Comparison of ENCODE assay signal across 31 cellular contexts in the genomic region with DNA sequence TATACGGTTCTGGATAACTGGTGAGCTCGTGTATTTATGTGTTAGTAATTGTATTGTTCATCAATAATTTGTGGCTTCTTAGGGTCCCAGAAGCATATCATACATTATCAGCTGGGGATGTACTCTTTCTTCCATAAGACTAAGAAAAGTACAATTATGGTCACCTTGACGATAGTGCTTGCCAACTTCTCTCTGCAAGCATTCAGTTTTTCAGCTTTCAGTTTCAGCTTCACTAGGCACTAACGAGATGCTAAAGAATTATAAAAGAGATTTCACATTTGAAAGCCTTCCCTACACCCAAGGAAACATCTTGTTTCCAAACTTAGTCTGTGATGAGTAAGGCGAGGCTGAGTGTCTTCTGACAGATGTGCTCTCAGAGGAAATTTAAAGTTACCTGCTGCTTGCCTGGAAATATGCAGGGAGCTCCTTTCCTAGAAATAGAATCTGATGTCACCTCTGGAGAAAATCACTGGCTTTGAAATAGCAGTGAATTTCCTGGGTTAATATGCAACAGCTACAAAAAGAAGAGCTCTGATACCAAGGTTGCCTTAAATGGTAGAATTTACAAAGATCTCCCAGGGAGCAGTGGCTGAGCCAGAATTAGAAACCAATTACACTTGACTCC.
"Had no signal": no experiment of that assay in that cellular context is flagged by ENCODE, and none has a peak within 500 bp of the region (broad histone marks: within the 10 kb centered on the region; RNA-seq: fewer than 3 reads in every experiment).

No MANE protein-coding gene starts in this region.

- H3K4me3 Mint-ChIP-seq: activated CD4-positive, alpha-beta memory T cell treated with anti-CD3 and anti-CD28 coated beads, Interleukin-2, amount 10 ng/mL, durations not matched to agents 7 days and 5 days; activated CD8-positive, alpha-beta memory T cell treated with anti-CD3 and anti-CD28 coated beads, Interleukin-2, amount 10 ng/mL, durations not matched to agents 7 days and 5 days; activated naive CD4-positive, alpha-beta T cell treated with anti-CD3 and anti-CD28 coated beads, Interleukin-2, amount 10 ng/mL, durations not matched to agents 7 days and 5 days; activated naive CD8-positive, alpha-beta T cell; activated naive CD8-positive, alpha-beta T cell treated with anti-CD3 and anti-CD28 coated beads, Interleukin-2, amount 50 U/mL, for 24 hours had no signal

- DNase-seq: activated CD4-positive, alpha-beta memory T cell treated with anti-CD3 and anti-CD28 coated beads, Interleukin-2, amount 10 ng/mL, durations not matched to agents 7 days and 5 days; activated CD4-positive, alpha-beta T cell treated with anti-CD3 and anti-CD28 coated beads for 1 hour; activated CD4-positive, alpha-beta T cell treated with anti-CD3 and anti-CD28 coated beads for 48 hours; activated CD4-positive, CD25-positive, alpha-beta regulatory T cell; activated CD8-positive, alpha-beta memory T cell treated with anti-CD3 and anti-CD28 coated beads for 24 hours; activated CD8-positive, alpha-beta memory T cell treated with anti-CD3 and anti-CD28 coated beads, Interleukin-2, amount 10 ng/mL, durations not matched to agents 7 days and 5 days; activated CD8-positive, alpha-beta memory T cell treated with anti-CD3 and anti-CD28 coated beads, Interleukin-2, amount 50 U/mL, for 48 hours; activated effector memory CD4-positive, alpha-beta T cell treated with Interleukin-2 at 50 U/mL for 16 hours; activated naive CD4-positive, alpha-beta T cell treated with anti-CD3 and anti-CD28 coated beads, Interleukin-2, amount 10 ng/mL, durations not matched to agents 7 days and 5 days; activated naive CD8-positive, alpha-beta T cell treated with anti-CD3 and anti-CD28 coated beads, Interleukin-2, amount 50 U/mL, for 24 hours; activated T-cell treated with anti-CD3 and anti-CD28 coated beads, Interleukin-2, amount 50 U/mL, for 48 hours; brain microvascular endothelial cell; central memory CD4-positive, alpha-beta T cell; NCI-H1048; NCI-H1105 treated with DMSO at 0.1 percent for 48 hours; NCI-H1436; NCI-H1694 treated with DMSO at 0.1 percent for 48 hours; NCI-H2029; NCI-H2107; NCI-H2171; NCI-H510A; NCI-H526; NCI-H748 treated with DMSO at 0.1 percent for 48 hours; OCI-M1; Right ventricle myocardium superior; SJCRH30; T1000; WERI-Rb-1 had no signal

- ATAC-seq: activated CD8-positive, alpha-beta memory T cell treated with anti-CD3 and anti-CD28 coated beads, Interleukin-2, amount 10 ng/mL, durations not matched to agents 7 days and 5 days; activated naive CD8-positive, alpha-beta T cell treated with anti-CD3 and anti-CD28 coated beads, Interleukin-2, amount 50 U/mL, for 24 hours; K562 had no signal

- H3K4me1 Mint-ChIP-seq: activated CD4-positive, alpha-beta memory T cell treated with anti-CD3 and anti-CD28 coated beads, Interleukin-2, amount 10 ng/mL, durations not matched to agents 7 days and 5 days; activated CD8-positive, alpha-beta memory T cell treated with anti-CD3 and anti-CD28 coated beads, Interleukin-2, amount 10 ng/mL, durations not matched to agents 7 days and 5 days; activated naive CD4-positive, alpha-beta T cell treated with anti-CD3 and anti-CD28 coated beads, Interleukin-2, amount 10 ng/mL, durations not matched to agents 7 days and 5 days; activated naive CD8-positive, alpha-beta T cell treated with anti-CD3 and anti-CD28 coated beads, Interleukin-2, amount 50 U/mL, for 24 hours had no signal

- H3K4me1 ChIP-seq: SJCRH30 had no signal

- H3K36me3 Mint-ChIP-seq: activated CD8-positive, alpha-beta memory T cell treated with anti-CD3 and anti-CD28 coated beads, Interleukin-2, amount 10 ng/mL, durations not matched to agents 7 days and 5 days; activated naive CD4-positive, alpha-beta T cell treated with anti-CD3 and anti-CD28 coated beads, Interleukin-2, amount 10 ng/mL, durations not matched to agents 7 days and 5 days; activated naive CD8-positive, alpha-beta T cell had no signal

- H3K27me3 Mint-ChIP-seq: activated CD4-positive, alpha-beta memory T cell treated with anti-CD3 and anti-CD28 coated beads, Interleukin-2, amount 10 ng/mL, durations not matched to agents 7 days and 5 days; activated CD8-positive, alpha-beta memory T cell treated with anti-CD3 and anti-CD28 coated beads, Interleukin-2, amount 10 ng/mL, durations not matched to agents 7 days and 5 days; activated naive CD4-positive, alpha-beta T cell treated with anti-CD3 and anti-CD28 coated beads, Interleukin-2, amount 10 ng/mL, durations not matched to agents 7 days and 5 days; activated naive CD8-positive, alpha-beta T cell; activated naive CD8-positive, alpha-beta T cell treated with anti-CD3 and anti-CD28 coated beads, Interleukin-2, amount 50 U/mL, for 24 hours had no signal

- H3K9me3 Mint-ChIP-seq: activated CD4-positive, alpha-beta memory T cell treated with anti-CD3 and anti-CD28 coated beads, Interleukin-2, amount 10 ng/mL, durations not matched to agents 7 days and 5 days; activated naive CD4-positive, alpha-beta T cell treated with anti-CD3 and anti-CD28 coated beads, Interleukin-2, amount 10 ng/mL, durations not matched to agents 7 days and 5 days; activated naive CD8-positive, alpha-beta T cell treated with anti-CD3 and anti-CD28 coated beads, Interleukin-2, amount 50 U/mL, for 24 hours had no signal

- H3K36me3 ChIP-seq: brain microvascular endothelial cell, SJCRH30, WERI-Rb-1 had no signal

- H3K27ac ChIP-seq: brain microvascular endothelial cell, SJCRH30, SK-N-MC, WERI-Rb-1 had no signal

- H3K4me3 ChIP-seq: K562, SJCRH30, SK-N-MC had no signal

- H3K9me3 ChIP-seq: SJCRH30 had no signal

- H3K27me3 ChIP-seq: brain microvascular endothelial cell, SJCRH30 had no signal

- H3K27ac Mint-ChIP-seq: activated CD4-positive, alpha-beta memory T cell treated with anti-CD3 and anti-CD28 coated beads, Interleukin-2, amount 10 ng/mL, durations not matched to agents 7 days and 5 days; activated CD8-positive, alpha-beta memory T cell treated with anti-CD3 and anti-CD28 coated beads, Interleukin-2, amount 10 ng/mL, durations not matched to agents 7 days and 5 days; activated naive CD4-positive, alpha-beta T cell treated with anti-CD3 and anti-CD28 coated beads, Interleukin-2, amount 10 ng/mL, durations not matched to agents 7 days and 5 days; activated naive CD8-positive, alpha-beta T cell; activated naive CD8-positive, alpha-beta T cell treated with anti-CD3 and anti-CD28 coated beads, Interleukin-2, amount 50 U/mL, for 24 hours had no signal
